8 cellular contexts compared by ENCODE assay signal in genomic region chr1:43990271-43991199, GRCh38. TPM values are rescaled to one million over a fixed set of nuclear protein-coding genes. Genes with fewer than 3 reads are reported as not detected.
DNase-seq lines count a peak whose midpoint lies in the region; ATAC-seq and TF ChIP-seq lines count a peak whose summit lies in the region.

No MANE protein-coding gene starts in this region.

- H3K4me1 ChIP-seq in Karpas-422 (ENCODE audit: low read length) (peaks cover 47% of the 10 kb centered on the region), muscle layer of colon (ENCODE audit: insufficient read depth, low read length) (peaks cover 16% of the 10 kb centered on the region)

- TF ChIP-seq CTCF in BJ (IDR thresholded peaks at IDR 0.05; ENCODE audit: insufficient read depth, low read depth, low read length) (peak; percentile 30; the same call in 1 of the 2 replicates), chondrocyte (IDR thresholded peaks at IDR 0.05) (peak; percentile 35)

- H2AFZ ChIP-seq in Karpas-422 (ENCODE audit: low read length) = 0 out of 2 replicates have a peak overlapping the region, but pooled peaks have one; percentile 77

- no peaks in the 10 kb centered on the region for H3K9me2 ChIP-seq in Karpas-422 (replicated peaks; ENCODE audit: insufficient read depth, low read length)

- no peak for DNase-seq in BJ (ENCODE audit: low read depth)
- peak; percentile 68 for DNase-seq in Karpas-422
- DNase-seq in chondrocyte (ENCODE audit: low spot score) = no peak
- DNase-seq in DMS153 treated with DMSO at 0.1 percent for 48 hours (lab: John Stamatoyannopoulos, UW; ENCODE audit: unreplicated experiment) = no peak
- DNase-seq in DMS114 treated with DMSO at 0.1 percent for 48 hours (lab: John Stamatoyannopoulos, UW; ENCODE audit: unreplicated experiment) = no peak

- peaks cover 5% of the 10 kb centered on the region for H3K36me3 Mint-ChIP-seq in chondrocyte (ENCODE audit: low read depth)

- H3K79me2 ChIP-seq in Karpas-422 (ENCODE audit: low read length) = peaks cover 3% of the 10 kb centered on the region; the same call in 1 of the 2 replicates

- POLR2A ChIA-PET in BJ (lab: Charles Lee) = no interaction called here

- H3K4me1 Mint-ChIP-seq in chondrocyte (ENCODE audit: low read depth) = peaks cover 22% of the 10 kb centered on the region

- peak overlapping the region; percentile 83 for H3K4me2 ChIP-seq in Karpas-422 (ENCODE audit: low read depth, low read length, poor library complexity, severe bottlenecking)

- H3K27me3 Mint-ChIP-seq in chondrocyte (ENCODE audit: low read depth) = no peaks in the 10 kb centered on the region

- peaks cover under 1% of the 10 kb centered on the region for H3K36me3 ChIP-seq in BJ (ENCODE audit: control insufficient read depth, insufficient read depth, low read length)
- H3K36me3 ChIP-seq in Karpas-422 (ENCODE audit: insufficient read depth, low read length) = no peaks in the 10 kb centered on the region
- H3K36me3 ChIP-seq in muscle layer of colon (ENCODE audit: insufficient read depth, low read length) = peaks cover 6% of the 10 kb centered on the region

- H3K9ac ChIP-seq in Karpas-422 (ENCODE audit: low read length) (peak overlapping the region; percentile 79), muscle layer of colon (ENCODE audit: low read length) (peak overlapping the region; percentile 57)

- H3K4me3 Mint-ChIP-seq in chondrocyte (ENCODE audit: unreplicated experiment) = peak overlapping the region; percentile 85

- H3K27me3 ChIP-seq in BJ (ENCODE audit: control insufficient read depth, insufficient read depth, low read length) = no peaks in the 10 kb centered on the region
- no peaks in the 10 kb centered on the region for H3K27me3 ChIP-seq in Karpas-422 (ENCODE audit: low read length)
- H3K27me3 ChIP-seq in muscle layer of colon (ENCODE audit: control insufficient read depth in 1 of 2, insufficient read depth in 2 of 2, low read length in 2 of 2) = no peaks in the 10 kb centered on the region

- H3K9me3 ChIP-seq in Karpas-422 (ENCODE audit: low read length) (no peaks in the 10 kb centered on the region), muscle layer of colon (ENCODE audit: low read length) (no peaks in the 10 kb centered on the region)

- no peak for TF ChIP-seq POLR2A in GM18505 (IDR thresholded peaks at IDR 0.05; ENCODE audit: borderline replicate concordance, extremely low read depth, insufficient read depth, insufficient read length)

- H4K20me1 ChIP-seq in Karpas-422 (ENCODE audit: insufficient read depth, low read depth, low read length) = no peaks in the 10 kb centered on the region

- H3K4me3 ChIP-seq in BJ (ENCODE audit: low read depth, low read length) (peak overlapping the region; percentile 68), Karpas-422 (ENCODE audit: low read length) (peak overlapping the region; percentile 85), muscle layer of colon (ENCODE audit: low read depth in 1 of 2, low read length in 2 of 2) (peak overlapping the region; percentile 63 to 79)

- CTCF ChIA-PET in BJ (lab: Yijun Ruan, JAX) = interaction anchor here (1.0 to 5.4 kb wide), 3 partner anchors 15 to 58 kb away, joined by 3 to 44 read pairs (median 5); no protein-coding TSS in a partner anchor

- ATAC-seq in GM18505 (IDR thresholded peaks at IDR 0.05; ENCODE audit: unreplicated experiment) (no peak), GM19035 (IDR thresholded peaks at IDR 0.05; ENCODE audit: unreplicated experiment) (no peak)

- peak overlapping the region; percentile 88 for H3K27ac Mint-ChIP-seq in chondrocyte (ENCODE audit: unreplicated experiment)

- H3K27ac ChIP-seq in Karpas-422 (ENCODE audit: low read length) (peak overlapping the region; percentile 81), muscle layer of colon (ENCODE audit: low read depth, low read length) (peak overlapping the region; percentile 75)

- no peaks in the 10 kb centered on the region for H3K9me3 Mint-ChIP-seq in chondrocyte (ENCODE audit: low read depth)

RNA-seq across cellular contexts. Expression of gene CCDC24, which starts 0.9 kb away (rescaled TPM):
- polyA plus RNA-seq in BJ (2011; rRNA removed) = 0.98 and 2.0 TPM in 2 replicates
- 0.66 and 0.77 TPM in 2 replicates for polyA minus RNA-seq in BJ (2011; rRNA and poly(A)+ RNA removed)
- total RNA-seq in Karpas-422 (2014; rRNA removed; shearing (Covaris generic); ENCODE audit: low replicate concordance) = 28.1 and 34.7 TPM in 2 replicates
- 5.4 to 6.8 TPM (median 6.3 TPM) in 3 replicates for total RNA-seq in chondrocyte

RNA-seq across cellular contexts. Expression of gene B4GALT2, which starts 11.5 kb away (rescaled TPM):
- 60.2 and 82.2 TPM in 2 replicates for polyA plus RNA-seq in BJ (2011; rRNA removed)
- 53.3 and 71.8 TPM in 2 replicates for polyA minus RNA-seq in BJ (2011; rRNA and poly(A)+ RNA removed)
- 42.9 and 68.7 TPM in 2 replicates for total RNA-seq in Karpas-422 (2014; rRNA removed; shearing (Covaris generic); ENCODE audit: low replicate concordance)
- 94.8 to 109 TPM (median 99.4 TPM) in 3 replicates for total RNA-seq in chondrocyte

RNA-seq across cellular contexts. Expression of gene ATP6V0B, which starts 15.8 kb away (rescaled TPM):
- 135 and 186 TPM in 2 replicates for polyA plus RNA-seq in BJ (2011; rRNA removed)
- polyA minus RNA-seq in BJ (2011; rRNA and poly(A)+ RNA removed) = 53.8 and 80.8 TPM in 2 replicates
- total RNA-seq in Karpas-422 (2014; rRNA removed; shearing (Covaris generic); ENCODE audit: low replicate concordance) = 386 and 447 TPM in 2 replicates
- 112 to 123 TPM (median 122 TPM) in 3 replicates for total RNA-seq in chondrocyte

RNA-seq across cellular contexts. Expression of gene DPH2, which starts 20.7 kb away (rescaled TPM):
- polyA plus RNA-seq in BJ (2011; rRNA removed) = 20.9 and 35.3 TPM in 2 replicates
- 23.8 and 42.8 TPM in 2 replicates for polyA minus RNA-seq in BJ (2011; rRNA and poly(A)+ RNA removed)
- total RNA-seq in Karpas-422 (2014; rRNA removed; shearing (Covaris generic); ENCODE audit: low replicate concordance) = 42.2 and 44.4 TPM in 2 replicates
- 22.2 to 27.3 TPM (median 22.4 TPM) in 3 replicates for total RNA-seq in chondrocyte

RNA-seq across cellular contexts. Expression of gene SLC6A9, which starts 40.7 kb away (rescaled TPM):
- polyA plus RNA-seq in BJ (2011; rRNA removed) = 29.2 and 53.9 TPM in 2 replicates
- 56.4 and 61.1 TPM in 2 replicates for polyA minus RNA-seq in BJ (2011; rRNA and poly(A)+ RNA removed)
- total RNA-seq in Karpas-422 (2014; rRNA removed; shearing (Covaris generic); ENCODE audit: low replicate concordance) = 7.0 and 7.9 TPM in 2 replicates
- total RNA-seq in chondrocyte = 8.4 to 67.3 TPM (median 61.7 TPM) in 3 replicates
